ENCODE assay signal across 29 cellular contexts in genomic region chr14:90886297-90886830, GRCh38.
"Had no signal": no experiment of that assay in that cellular context is flagged by ENCODE, and none has a peak within 500 bp of the region (broad histone marks: within the 10 kb centered on the region; RNA-seq: fewer than 3 reads in every experiment).

No MANE protein-coding gene starts in this region.

- H3K4me3 ChIP-seq: hepatocyte, left lung, lower lobe of right lung, pancreas, right atrium auricular region, skin epidermis, stomach, testis, thyroid gland, transverse colon, upper lobe of left lung, vagina had no signal

- H3K27me3 ChIP-seq: hepatocyte, left lung, pancreas, right atrium auricular region, stomach, testis, thyroid gland, transverse colon, upper lobe of left lung, vagina had no signal

- H3K27me3 Mint-ChIP-seq: naive thymus-derived CD8-positive, alpha-beta T cell; stimulated activated naive B cell treated with anti-CD40 and anti-IgM and Interleukin-4, amounts not matched to agents 10 μg/mL and 1 μg/mL and 100 μg/mL, for 72 hours had no signal

- H3K4me1 ChIP-seq: left lung, lower lobe of right lung, pancreas, right atrium auricular region, stomach, testis, thyroid gland, transverse colon, upper lobe of left lung, vagina had no signal

- H3K9me3 ChIP-seq: lower lobe of right lung, pancreas, stomach, testis, thyroid gland, transverse colon, upper lobe of left lung, vagina had no signal

- H3K27ac Mint-ChIP-seq: naive thymus-derived CD8-positive, alpha-beta T cell; nephron; stimulated activated naive B cell treated with anti-CD40 and anti-IgM and Interleukin-4, amounts not matched to agents 10 μg/mL and 1 μg/mL and 100 μg/mL, for 72 hours had no signal

- DNase-seq: kidney glomerular epithelial cell; left cardiac atrium; left lung; lower lobe of right lung; mammary epithelial cell; mesenchymal stem cell; naive thymus-derived CD8-positive, alpha-beta T cell; nucleus accumbens; pancreas; posterior cingulate gyrus; stimulated activated CD4-positive, alpha-beta T cell treated with anti-CD3 and anti-CD28 coated beads, Interleukin-12 subunit alpha, Interleukin-12 subunit beta, amount 100 ng/mL, for 4 hours; stimulated activated CD4-positive, alpha-beta T cell treated with anti-CD3 and anti-CD28 coated beads, Interleukin-15, amount 100 ng/mL, for 24 hours; stimulated activated CD4-positive, alpha-beta T cell treated with anti-CD3 and anti-CD28 coated beads, Interleukin-2, amount 100 ng/mL, for 24 hours; stimulated activated CD4-positive, alpha-beta T cell treated with anti-CD3 and anti-CD28 coated beads, Interleukin-4, amount 100 ng/mL, for 1 hour; stimulated activated naive B cell treated with anti-CD40 and anti-IgM and Interleukin-4, amounts not matched to agents 10 μg/mL and 1 μg/mL and 100 μg/mL, for 72 hours; stimulated activated naive CD8-positive, alpha-beta T cell treated with anti-CD3 and anti-CD28 coated beads, Interleukin-15, Interleukin-2, amounts not matched to agents 100 U/mL and 50 U/mL, for 24 hours; stomach; testis; thyroid gland; transverse colon; upper lobe of left lung had no signal

- H3K4me1 Mint-ChIP-seq: naive thymus-derived CD8-positive, alpha-beta T cell; nephron; neural crest cell; stimulated activated naive B cell treated with anti-CD40 and anti-IgM and Interleukin-4, amounts not matched to agents 10 μg/mL and 1 μg/mL and 100 μg/mL, for 72 hours had no signal

- ATAC-seq: left cardiac atrium; left lung; lower lobe of right lung; naive thymus-derived CD8-positive, alpha-beta T cell; pancreas; sciatic nerve; stimulated activated naive B cell treated with anti-CD40 and anti-IgM and Interleukin-4, amounts not matched to agents 10 μg/mL and 1 μg/mL and 100 μg/mL, for 72 hours; stimulated activated naive CD8-positive, alpha-beta T cell treated with anti-CD3 and anti-CD28 coated beads, Interleukin-15, Interleukin-2, amounts not matched to agents 100 U/mL and 50 U/mL, for 24 hours had no signal

- H3K4me3 Mint-ChIP-seq: naive thymus-derived CD8-positive, alpha-beta T cell; nephron; neural crest cell; stimulated activated naive B cell treated with anti-CD40 and anti-IgM and Interleukin-4, amounts not matched to agents 10 μg/mL and 1 μg/mL and 100 μg/mL, for 72 hours had no signal

- H3K27ac ChIP-seq: hepatocyte, left lung, lower lobe of right lung, pancreas, right atrium auricular region, skin epidermis, stomach, testis, thyroid gland, transverse colon, upper lobe of left lung, vagina had no signal

- FAIRE-seq: keratinocyte, pancreas had no signal

- H3K36me3 ChIP-seq: left lung, lower lobe of right lung, right atrium auricular region, thyroid gland, upper lobe of left lung, vagina had no signal
